In genomic region chr20:23235173-23236027, GRCh38 we compare ENCODE assay signal across 8 cellular contexts.
DNase-seq lines count a peak whose midpoint lies in the region; ATAC-seq lines count a peak whose summit lies in the region.

No MANE protein-coding gene starts in this region.

- no peaks in the 10 kb centered on the region for H3K9me3 ChIP-seq in iPS DF 6.9 (ENCODE audit: control insufficient read depth, insufficient read depth, low read length)

- no peaks in the 10 kb centered on the region for H3K4me1 ChIP-seq in iPS DF 6.9 (ENCODE audit: control insufficient read depth, insufficient read depth, low read length)

- no CpG with 5 or more reads among the region's 9 CpGs for WGBS in iPS DF 6.9 (ENCODE audit: insufficient coverage, insufficient read length)

- no peaks in the 10 kb centered on the region for H3K27me3 ChIP-seq in iPS DF 6.9 (ENCODE audit: control insufficient read depth, insufficient read depth, low read length)

- no peaks in the 10 kb centered on the region for H3K36me3 ChIP-seq in iPS DF 6.9 (ENCODE audit: control insufficient read depth, insufficient read depth, low read length)

- H3K27ac ChIP-seq in iPS DF 6.9 (ENCODE audit: low read length) = no peak overlapping the region

- peak; percentile 53 for ATAC-seq in HG02798 (IDR thresholded peaks at IDR 0.05; ENCODE audit: poor library complexity, unreplicated experiment)

- DNase-seq in DMS153 treated with DMSO at 0.1 percent for 48 hours (lab: John Stamatoyannopoulos, UW; ENCODE audit: unreplicated experiment) (peak; percentile 21), DMS153 (lab: John Stamatoyannopoulos, UW) (no peak), NOMO-1 treated with dmso at 0.1 percent for 144 hours (lab: John Stamatoyannopoulos, UW; ENCODE audit: unreplicated experiment) (peak; percentile 36), astrocyte of the hippocampus (ENCODE audit: low read depth, low spot score) (peak; percentile 52), iPS DF 6.9 (ENCODE audit: low read depth, low spot score) (peak; percentile 68), NCI-H2227 treated with DMSO at 0.1 percent for 48 hours (lab: John Stamatoyannopoulos, UW) (no peak)
- DNase-seq in stimulated activated CD4-positive, alpha-beta T cell treated with anti-CD3 and anti-CD28 coated beads, Interleukin-2, amount 100 ng/mL, for 48 hours = peak; percentile 28 to 39

- no peak overlapping the region for H3K4me3 ChIP-seq in iPS DF 6.9 (ENCODE audit: low read length)

Comparison
In these comparisons a context has a peak if more than half of its experiments do, and no peak if none do; other contexts are left out.
1. DNase-seq: peak in DMS153 treated with DMSO at 0.1 percent for 48 hours (single experiment), NOMO-1 treated with dmso at 0.1 percent for 144 hours (single experiment), astrocyte of the hippocampus (single experiment), iPS DF 6.9 (single experiment) and stimulated activated CD4-positive, alpha-beta T cell treated with anti-CD3 and anti-CD28 coated beads, Interleukin-2, amount 100 ng/mL, for 48 hours (2 of 2); none in DMS153 (single experiment) and NCI-H2227 treated with DMSO at 0.1 percent for 48 hours (single experiment).